In genomic region chr10:50497758-50498157, GRCh38 we compare ENCODE assay signal across 8 cellular contexts.
A peak's percentile ranks its signal among the peaks of the same experiment; 100 is the strongest.
DNase-seq lines count a peak whose midpoint lies in the region; ATAC-seq lines count a peak whose summit lies in the region.

No MANE protein-coding gene starts in this region.

- peaks cover 4% of the 10 kb centered on the region for H3K9me3 Mint-ChIP-seq in activated naive CD4-positive, alpha-beta T cell treated with anti-CD3 and anti-CD28 coated beads, Interleukin-2, amount 50 U/mL, for 24 hours

- H3K79me1 ChIP-seq in trophoblast cell (ENCODE audit: low read length): no peaks in the 10 kb centered on the region

- H2AFZ ChIP-seq in trophoblast cell (ENCODE audit: insufficient read depth, low read length, poor library complexity): no peak overlapping the region

- H3K9ac ChIP-seq in trophoblast cell (ENCODE audit: low read length): no peak overlapping the region

- peaks cover 23% of the 10 kb centered on the region for H3K36me3 Mint-ChIP-seq in activated naive CD4-positive, alpha-beta T cell treated with anti-CD3 and anti-CD28 coated beads, Interleukin-2, amount 50 U/mL, for 24 hours

- peak overlapping the region; percentile 27 for H3K27ac ChIP-seq in trophoblast cell (ENCODE audit: low read depth, low read length)

- H3K4me3 ChIP-seq in trophoblast cell (ENCODE audit: low read depth, low read length): no peak overlapping the region

- peak; percentile 88 for ATAC-seq in HG03066 (IDR thresholded peaks at IDR 0.05; ENCODE audit: low read depth, unreplicated experiment)

- DNase-seq in activated naive CD4-positive, alpha-beta T cell treated with Interleukin-2 at 50 U/mL for 16 hours: no peak
- DNase-seq in astrocyte of the hippocampus (ENCODE audit: low read depth, low spot score) (peak; percentile 56), trophoblast cell (peak in 1 of 2 donors; percentile 58)
- no peak for DNase-seq in stimulated activated CD8-positive, alpha-beta memory T cell treated with anti-CD3 and anti-CD28 coated beads, Interleukin-4, amount 100 ng/mL, for 48 hours
- no peak for DNase-seq in stimulated activated CD4-positive, alpha-beta T cell treated with anti-CD3 and anti-CD28 coated beads, Interleukin-4, amount 100 ng/mL, for 4 hours
- DNase-seq in activated effector memory CD4-positive, alpha-beta T cell treated with Interleukin-2 at 50 U/mL for 16 hours: no peak

- peak overlapping the region; percentile 2 for H3K4me3 Mint-ChIP-seq in activated naive CD4-positive, alpha-beta T cell treated with anti-CD3 and anti-CD28 coated beads, Interleukin-2, amount 50 U/mL, for 24 hours

- no peak overlapping the region for H3K18ac ChIP-seq in trophoblast cell (ENCODE audit: low read length)

- H3K4me1 Mint-ChIP-seq in activated naive CD4-positive, alpha-beta T cell treated with anti-CD3 and anti-CD28 coated beads, Interleukin-2, amount 50 U/mL, for 24 hours: peaks cover 54% of the 10 kb centered on the region

- no peak overlapping the region for H4K12ac ChIP-seq in trophoblast cell (ENCODE audit: low read depth, low read length)

- H3K4me1 ChIP-seq in trophoblast cell (ENCODE audit: control insufficient read depth in 1 of 2, insufficient read depth in 2 of 2, low read length in 2 of 2): peaks cover 0 to 4% of the 10 kb centered on the region in 2 experiments

- no peaks in the 10 kb centered on the region for H3K36me3 ChIP-seq in trophoblast cell (ENCODE audit: control insufficient read depth in 1 of 2, insufficient read depth in 2 of 2, low read length in 2 of 2)

- H4K91ac ChIP-seq in trophoblast cell (ENCODE audit: low read depth, low read length): no peak overlapping the region

- H3K14ac ChIP-seq in trophoblast cell (ENCODE audit: low read length): no peak overlapping the region

- H3K4me2 ChIP-seq in trophoblast cell (ENCODE audit: low read length): peak overlapping the region; percentile 45

- H2AK5ac ChIP-seq in trophoblast cell (ENCODE audit: low read length): no peak overlapping the region

- no peaks in the 10 kb centered on the region for H3K27me3 Mint-ChIP-seq in activated naive CD4-positive, alpha-beta T cell treated with anti-CD3 and anti-CD28 coated beads, Interleukin-2, amount 50 U/mL, for 24 hours

- H4K8ac ChIP-seq in trophoblast cell (ENCODE audit: low read depth, low read length): no peak overlapping the region

- H3K23ac ChIP-seq in trophoblast cell (ENCODE audit: low read length): no peak overlapping the region

- no peaks in the 10 kb centered on the region for H3K79me2 ChIP-seq in trophoblast cell (ENCODE audit: control insufficient read depth, insufficient read depth, low read length, poor library complexity)

- H2BK5ac ChIP-seq in trophoblast cell (ENCODE audit: low read depth, low read length, poor library complexity): no peak overlapping the region

- no peak overlapping the region for H2BK120ac ChIP-seq in trophoblast cell (ENCODE audit: insufficient read depth, low read length, poor library complexity)

- peak overlapping the region; percentile 66 for H3K27ac Mint-ChIP-seq in activated naive CD4-positive, alpha-beta T cell treated with anti-CD3 and anti-CD28 coated beads, Interleukin-2, amount 50 U/mL, for 24 hours

- H2BK12ac ChIP-seq in trophoblast cell (ENCODE audit: low read length): no peak overlapping the region

- H3K9me3 ChIP-seq in trophoblast cell (ENCODE audit: insufficient read depth, low read depth, low read length): no peaks in the 10 kb centered on the region

- H3K27me3 ChIP-seq in trophoblast cell (ENCODE audit: insufficient read depth, low read length): no peaks in the 10 kb centered on the region

- no peak overlapping the region for H3K4ac ChIP-seq in trophoblast cell (ENCODE audit: low read depth, low read length)
